In genomic region chr11:12693075-12693473, GRCh38 we compare ENCODE assay signal across 8 cellular contexts. TPM values are rescaled to one million over a fixed set of nuclear protein-coding genes. Genes with fewer than 3 reads are reported as not detected.
DNase-seq lines count a peak whose midpoint lies in the region; ATAC-seq, FAIRE-seq and TF ChIP-seq lines count a peak whose summit lies in the region.

No MANE protein-coding gene starts in this region.

- no peaks in the 10 kb centered on the region for H3K9me3 ChIP-seq in adrenal gland (replicated peaks in 1 of 3)
- no peaks in the 10 kb centered on the region for H3K9me3 ChIP-seq in heart right ventricle

- H3K27ac ChIP-seq in adrenal gland (peak overlapping the region; percentile 76 to 93 (median 91)), heart right ventricle (peak overlapping the region; percentile 86 to 95 (median 89)), rectal smooth muscle tissue (ENCODE audit: low read depth, low read length) (peak overlapping the region; percentile 92)

- peaks cover 43 to 77% of the 10 kb centered on the region in 2 donors for H3K4me1 ChIP-seq in adrenal gland (replicated peaks in 1 of 2)
- H3K4me1 ChIP-seq in heart right ventricle, result peaks cover 33 to 88% (median 77%) of the 10 kb centered on the region in 9 donors
- H3K4me1 ChIP-seq in rectal smooth muscle tissue (ENCODE audit: control insufficient read depth, insufficient read depth, low read length), result peaks cover 51% of the 10 kb centered on the region

- no peak overlapping the region for H3K9ac ChIP-seq in rectal smooth muscle tissue (ENCODE audit: low read length)

- no peak overlapping the region for H3K4me3 ChIP-seq in adrenal gland
- peak overlapping the region in 6 of 10 donors; percentile 4 to 35 (median 18) for H3K4me3 ChIP-seq in heart right ventricle
- H3K4me3 ChIP-seq in rectal smooth muscle tissue (ENCODE audit: low read length), result peak overlapping the region; percentile 29

- H3K36me3 ChIP-seq in adrenal gland (replicated peaks in 1 of 2) (no peaks in the 10 kb centered on the region), heart right ventricle (no peaks in the 10 kb centered on the region), rectal smooth muscle tissue (ENCODE audit: control insufficient read depth, insufficient read depth, low read length) (no peaks in the 10 kb centered on the region)

- TF ChIP-seq CTCF in adrenal gland (IDR thresholded peaks at IDR 0.05) (no peak), heart right ventricle (IDR thresholded peaks at IDR 0.05) (no peak)

- H3K27me3 ChIP-seq in adrenal gland (no peaks in the 10 kb centered on the region), heart right ventricle (peaks cover 0 to 40% (median 0%) of the 10 kb centered on the region in 7 donors), rectal smooth muscle tissue (ENCODE audit: control insufficient read depth, insufficient read depth, low read length) (no peaks in the 10 kb centered on the region)

- intact Hi-C loops in adrenal gland (cut with DNase I), result no loop called here
- intact Hi-C loops in heart right ventricle (cut with DNase I), result loop anchor here in 3 of 10 donors (2.0 to 10.0 kb wide), 3 partner anchors 18 to 124 kb away; partner anchors contain the start of gene TEAD1 (in 1 of the 3)

- FAIRE-seq in frontal cortex (lab: Jason Lieb, UNC), result no peak

- DNase-seq in ELR (ENCODE audit: low read depth), result peak; percentile 49
- peak in 3 of 7 donors; percentile 21 to 39 (median 27) for DNase-seq in adrenal gland
- DNase-seq in heart right ventricle, result no peak
- DNase-seq in frontal cortex (ENCODE audit: low spot score in 2 of 2), result no peak

- 49 to 50% (median 49%) methylated on average over 5 of the region's 5 CpGs for WGBS in adrenal gland, 4 donors
- WGBS in heart right ventricle, 2 donors, result 53 to 63% methylated on average over 5 of the region's 5 CpGs

- ATAC-seq in heart right ventricle (peak in 6 of 8 donors; percentile 5 to 32 (median 11)), HG03175 (IDR thresholded peaks at IDR 0.05; ENCODE audit: unreplicated experiment) (no peak), GM21515 (IDR thresholded peaks at IDR 0.05; ENCODE audit: unreplicated experiment) (no peak), HG02970 (IDR thresholded peaks at IDR 0.05; ENCODE audit: low FRiP score, unreplicated experiment) (no peak)

- no peak for TF ChIP-seq POLR2A in adrenal gland (IDR thresholded peaks at IDR 0.05)

RNA-seq across cellular contexts. Expression of gene TEAD1, which starts 18.9 kb away (rescaled TPM):
- total RNA-seq in adrenal gland (10 to 100 TPM; 31.4 to 49.9 (median 45.5) TPM), heart right ventricle (100 to 1,000 TPM; 107 to 138 (median 117) TPM), frontal cortex (12.2 TPM)
- polyA plus RNA-seq in adrenal gland (10 to 100 TPM in 1 of 3 donors, 1 to 10 TPM in 2; 3.9 to 15.3 (median 7.0) TPM), heart right ventricle (10 to 100 TPM; 12.7 to 19.1 TPM)

Comparison
In these comparisons a context has a peak if more than half of its experiments do, and no peak if none do; other contexts are left out.
1. H3K4me3 ChIP-seq: peak in heart right ventricle (6 of 10) and rectal smooth muscle tissue (single experiment); none in adrenal gland (0 of 4).
2. ATAC-seq: peak in heart right ventricle (6 of 8); none in HG03175 (single experiment), GM21515 (single experiment) and HG02970 (single experiment).
3. Peak in every context shown above with its lines, with median percentiles within 50 percentile points of each other: H3K27ac ChIP-seq.